Comparison of ENCODE assay signal across 28 cellular contexts in genomic region chr12:108066583-108067234, GRCh38.
"Had no signal": no experiment of that assay in that cellular context is flagged by ENCODE, and none has a peak within 500 bp of the region (broad histone marks: within the 10 kb centered on the region; RNA-seq: fewer than 3 reads in every experiment).

No MANE protein-coding gene starts in this region.

- H3K4me1 Mint-ChIP-seq: activated B cell treated with CpG ODN at 0.5 μM for 24 hours; activated CD4-positive, alpha-beta T cell treated with anti-CD3 and anti-CD28 coated beads for 36 hours; nephron had no signal

- H3K4me3 ChIP-seq: adrenal gland, ascending aorta, heart right ventricle, pancreas, psoas muscle, tibial artery had no signal

- H3K4me1 ChIP-seq: adrenal gland, ascending aorta, heart right ventricle, pancreas, psoas muscle, tibial artery had no signal

- ATAC-seq: activated CD4-positive, alpha-beta T cell treated with anti-CD3 and anti-CD28 coated beads for 36 hours; heart right ventricle; left cardiac atrium; pancreas; psoas muscle; right cardiac atrium had no signal

- H3K27ac ChIP-seq: adrenal gland, ascending aorta, brain microvascular endothelial cell, heart right ventricle, neutrophil, pancreas, psoas muscle, tibial artery had no signal

- H3K9me3 Mint-ChIP-seq: activated B cell treated with CpG ODN at 0.5 μM for 24 hours; activated T-cell treated with anti-CD3 and anti-CD28 coated beads, Interleukin-2, amount 50 U/mL, for 24 hours; activated T-helper 2 cell treated with anti-CD3 and anti-CD28 coated beads, Interferon-gamma antibody, Interleukin-2, Interleukin-4, amounts not matched to agents 10 μg/mL and 5 μg/mL and 100 μg/mL, durations not matched to agents 14 hours and 24 hours and 36 hours had no signal

- H3K36me3 ChIP-seq: adrenal gland, ascending aorta, brain microvascular endothelial cell, heart right ventricle, neutrophil, pancreas, tibial artery had no signal

- H3K9me3 ChIP-seq: adrenal gland, heart right ventricle, neutrophil, pancreas, psoas muscle, tibial artery had no signal

- DNase-seq: activated B cell treated with CpG ODN at 0.5 μM for 24 hours; activated CD4-positive, alpha-beta T cell treated with anti-CD3 and anti-CD28 coated beads for 36 hours; activated CD4-positive, alpha-beta T cell treated with anti-CD3 and anti-CD28 coated beads, Interleukin-2, amount 50 U/mL, for 4 hours; activated CD8-positive, alpha-beta memory T cell treated with anti-CD3 and anti-CD28 coated beads for 24 hours; activated CD8-positive, alpha-beta memory T cell treated with anti-CD3 and anti-CD28 coated beads, Interleukin-2, amount 50 U/mL, for 4 hours; activated naive CD4-positive, alpha-beta T cell; activated T-cell treated with anti-CD3 and anti-CD28 coated beads, Interleukin-2, amount 50 U/mL, for 24 hours; adrenal gland; brain microvascular endothelial cell; central memory CD4-positive, alpha-beta T cell; dermis blood vessel endothelial cell; effector CD8-positive, alpha-beta T cell; foreskin fibroblast; heart right ventricle; islet precursor cell; left cardiac atrium; pancreas; psoas muscle; right cardiac atrium; stimulated activated CD4-positive, alpha-beta T cell treated with anti-CD3 and anti-CD28 coated beads, Interleukin-12 subunit alpha, Interleukin-12 subunit beta, amount 100 ng/mL, for 4 hours; substantia nigra; tibial artery had no signal

- H3K4me3 Mint-ChIP-seq: activated B cell treated with CpG ODN at 0.5 μM for 24 hours; activated CD4-positive, alpha-beta T cell treated with anti-CD3 and anti-CD28 coated beads for 36 hours; activated naive CD8-positive, alpha-beta T cell; activated T-cell treated with anti-CD3 and anti-CD28 coated beads, Interleukin-2, amount 50 U/mL, for 24 hours; nephron; stimulated activated naive CD8-positive, alpha-beta T cell treated with anti-CD3 and anti-CD28 coated beads, Interleukin-15, Interleukin-2, amounts not matched to agents 100 ng/mL and 50 ng/mL, for 24 hours had no signal

- H3K27ac Mint-ChIP-seq: activated B cell treated with CpG ODN at 0.5 μM for 24 hours; activated CD4-positive, alpha-beta T cell treated with anti-CD3 and anti-CD28 coated beads for 36 hours; activated naive CD8-positive, alpha-beta T cell; activated T-cell treated with anti-CD3 and anti-CD28 coated beads, Interleukin-2, amount 50 U/mL, for 24 hours; activated T-helper 2 cell treated with anti-CD3 and anti-CD28 coated beads, Interferon-gamma antibody, Interleukin-2, Interleukin-4, amounts not matched to agents 10 μg/mL and 5 μg/mL and 100 μg/mL, durations not matched to agents 14 hours and 24 hours and 36 hours; nephron; stimulated activated naive CD8-positive, alpha-beta T cell treated with anti-CD3 and anti-CD28 coated beads, Interleukin-15, Interleukin-2, amounts not matched to agents 100 ng/mL and 50 ng/mL, for 24 hours had no signal

- H3K36me3 Mint-ChIP-seq: activated naive CD8-positive, alpha-beta T cell had no signal

- H3K27me3 ChIP-seq: ascending aorta, brain microvascular endothelial cell had no signal
